In the genomic region with DNA sequence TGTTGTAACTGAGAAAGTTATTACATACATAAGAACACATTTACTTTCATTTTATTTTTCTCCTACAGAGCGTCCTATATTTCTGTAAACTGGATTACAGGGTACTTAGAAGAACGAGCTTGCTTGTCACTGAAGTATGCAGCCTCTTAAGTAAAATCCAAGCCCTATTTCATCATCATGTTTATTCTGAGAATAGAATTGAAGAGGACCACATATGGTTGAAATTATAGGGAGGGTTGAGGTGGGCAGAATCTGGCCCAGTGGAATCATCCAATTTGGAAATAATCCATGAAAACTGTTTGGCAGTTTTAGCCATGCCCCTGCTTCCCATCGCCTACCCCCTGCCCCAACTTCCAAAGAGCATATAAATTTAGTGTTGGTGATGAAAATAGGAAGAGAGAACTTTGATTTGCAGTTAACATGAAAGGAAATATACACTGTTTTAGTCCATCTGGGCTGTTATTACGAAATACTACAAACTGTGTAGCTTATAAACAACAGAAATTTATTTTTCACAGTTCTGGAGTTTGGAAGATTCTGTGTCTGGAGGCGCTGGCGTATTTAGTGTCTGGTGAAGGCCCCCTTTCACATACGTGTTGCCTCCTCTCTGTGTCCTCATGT, we compare ENCODE assay signal across 16 cellular contexts.
DNase-seq lines count a peak whose midpoint lies in the region; ATAC-seq and TF ChIP-seq lines count a peak whose summit lies in the region.
"Had no signal": no experiment of that assay in that cellular context is flagged by ENCODE, and none has a peak within 500 bp of the region (broad histone marks: within the 10 kb centered on the region; RNA-seq: fewer than 3 reads in every experiment).

No MANE protein-coding gene starts in this region.

- no peak overlapping the region for H3K4me3 ChIP-seq in left lung
- H3K4me3 ChIP-seq: thyroid gland had no signal

- CTCF ChIA-PET in GM10248 (lab: Yijun Ruan, JAX), result no interaction called here

- peak overlapping the region in 1 of 2 donors; percentile 34 for H3K27ac ChIP-seq in left lung
- H3K27ac ChIP-seq: thyroid gland had no signal

- DNase-seq in left ventricle myocardium superior (no peak), left cardiac atrium (no peak), amniotic stem cell (lab: John Stamatoyannopoulos, UW) (peak; percentile 56), left lung (no peak), GM10248 (ENCODE audit: extremely low spot score) (no peak), inferior parietal cortex (ENCODE audit: extremely low spot score) (no peak)
- no peak for DNase-seq in stimulated activated CD4-positive, alpha-beta T cell treated with anti-CD3 and anti-CD28 coated beads, Interleukin-12 subunit alpha, Interleukin-12 subunit beta, amount 100 ng/mL, for 4 hours
- DNase-seq: activated naive CD4-positive, alpha-beta T cell treated with anti-CD3 and anti-CD28 coated beads, Interleukin-2, amount 50 U/mL, for 16 hours; AML-193; foreskin melanocyte; NCI-H1436 treated with DMSO at 0.1 percent for 48 hours; NCI-H526; SHP77 treated with DMSO at 0.1 percent for 48 hours; thyroid gland had no signal

- H3K9me3 ChIP-seq in left lung, result no peaks in the 10 kb centered on the region
- H3K9me3 ChIP-seq: thyroid gland had no signal

- no peaks in the 10 kb centered on the region for H3K27me3 ChIP-seq in left lung
- H3K27me3 ChIP-seq: thyroid gland had no signal

- H3K36me3 ChIP-seq in left lung, result no peaks in the 10 kb centered on the region
- H3K36me3 ChIP-seq: thyroid gland had no signal

- ATAC-seq in left ventricle myocardium superior, result peak; percentile 47
- ATAC-seq in left cardiac atrium, result no peak
- peak; percentile 17 for ATAC-seq in left lung
- no peak for ATAC-seq in HG02840 (IDR thresholded peaks at IDR 0.05; ENCODE audit: low FRiP score, unreplicated experiment)
- ATAC-seq: natural killer cell treated with Interleukin-12 subunit alpha and Interleukin-12 subunit beta and Interleukin-15 and Interleukin-18, amount 100 ng/mL, for 72 hours had no signal

- POLR2A ChIA-PET in GM10248 (lab: Yijun Ruan, JAX), result no interaction called here

- intact Hi-C loops in left ventricle myocardium superior (cut with micrococcal nuclease) (no loop called here), left cardiac atrium (cut with DNase I) (no loop called here), left lung (cut with DNase I) (no loop called here)

- no peak for TF ChIP-seq CTCF in left lung (IDR thresholded peaks at IDR 0.05)
- no peak for TF ChIP-seq CTCF in GM10248 (IDR thresholded peaks at IDR 0.05; ENCODE audit: control extremely low read depth, extremely low read depth, low read depth, missing control alignments)

- H3K4me1 ChIP-seq in left lung, result no peaks in the 10 kb centered on the region

Comparison
In these comparisons a context has a peak if more than half of its experiments do, and no peak if none do; other contexts are left out.
1. ATAC-seq: peak in left ventricle myocardium superior (single experiment) and left lung (single experiment); none in left cardiac atrium (0 of 2) and HG02840 (single experiment).